21 cellular contexts compared by ENCODE assay signal in genomic region chr9:72615931-72616330, GRCh38.
"Had no signal": no experiment of that assay in that cellular context is flagged by ENCODE, and none has a peak within 500 bp of the region (broad histone marks: within the 10 kb centered on the region; RNA-seq: fewer than 3 reads in every experiment).

No MANE protein-coding gene starts in this region.

- H3K27ac ChIP-seq: coronary artery, esophagus squamous epithelium, lower lobe of right lung, ovary, sigmoid colon, stomach, testis, upper lobe of right lung had no signal

- H3K4me3 Mint-ChIP-seq: activated B cell treated with CpG ODN at 0.5 μM for 24 hours; activated CD8-positive, alpha-beta T cell treated with anti-CD3 and anti-CD28 coated beads, Interleukin-2, amount 10 ng/mL, durations not matched to agents 7 days and 5 days; activated naive CD4-positive, alpha-beta T cell treated with anti-CD3 and anti-CD28 coated beads, Interleukin-2, amount 50 U/mL, for 24 hours; mesothelial cell of epicardium; neural crest cell; T-helper 17 cell had no signal

- H3K4me1 ChIP-seq: esophagus squamous epithelium, lower lobe of right lung, sigmoid colon, stomach, testis, upper lobe of right lung had no signal

- ATAC-seq: activated CD8-positive, alpha-beta T cell treated with anti-CD3 and anti-CD28 coated beads, Interleukin-2, amount 10 ng/mL, durations not matched to agents 7 days and 5 days; lower lobe of right lung; T-helper 17 cell; upper lobe of right lung had no signal

- H3K27ac Mint-ChIP-seq: activated B cell treated with CpG ODN at 0.5 μM for 24 hours; activated CD8-positive, alpha-beta T cell treated with anti-CD3 and anti-CD28 coated beads, Interleukin-2, amount 10 ng/mL, durations not matched to agents 7 days and 5 days; activated naive CD4-positive, alpha-beta T cell treated with anti-CD3 and anti-CD28 coated beads, Interleukin-2, amount 50 U/mL, for 24 hours; mesothelial cell of epicardium; T-helper 17 cell had no signal

- H3K9me3 Mint-ChIP-seq: activated B cell treated with CpG ODN at 0.5 μM for 24 hours; activated naive CD4-positive, alpha-beta T cell treated with anti-CD3 and anti-CD28 coated beads, Interleukin-2, amount 50 U/mL, for 24 hours; mesothelial cell of epicardium had no signal

- H3K4me1 Mint-ChIP-seq: activated B cell treated with CpG ODN at 0.5 μM for 24 hours; activated naive CD4-positive, alpha-beta T cell treated with anti-CD3 and anti-CD28 coated beads, Interleukin-2, amount 50 U/mL, for 24 hours; mesothelial cell of epicardium; T-helper 17 cell had no signal

- H3K36me3 ChIP-seq: esophagus squamous epithelium, lower lobe of right lung, ovary, sigmoid colon, stomach, upper lobe of right lung had no signal

- DNase-seq: activated B cell treated with CpG ODN at 0.5 μM for 24 hours; activated CD4-positive, alpha-beta T cell treated with anti-CD3 and anti-CD28 coated beads for 48 hours; activated CD8-positive, alpha-beta memory T cell treated with anti-CD3 and anti-CD28 coated beads, Interleukin-2, amount 50 U/mL, for 4 hours; activated CD8-positive, alpha-beta T cell treated with anti-CD3 and anti-CD28 coated beads, Interleukin-2, amount 10 ng/mL, durations not matched to agents 7 days and 5 days; activated effector memory CD4-positive, alpha-beta T cell treated with anti-CD3 and anti-CD28 coated beads, Interleukin-2, amount 50 U/mL, for 16 hours; activated T-cell treated with anti-CD3 and anti-CD28 coated beads, Interleukin-2, amount 50 U/mL, for 48 hours; central memory CD4-positive, alpha-beta T cell; esophagus squamous epithelium; left colon; lower lobe of right lung; ovary; sigmoid colon; stimulated activated CD4-positive, alpha-beta T cell treated with anti-CD3 and anti-CD28 coated beads, Interleukin-1b, Interleukin-23, amount 100 ng/mL, for 48 hours; stomach; T-helper 17 cell; testis; upper lobe of right lung had no signal

- H3K27me3 ChIP-seq: esophagus squamous epithelium, ovary, sigmoid colon, stomach, testis, upper lobe of right lung had no signal

- H3K27me3 Mint-ChIP-seq: activated B cell treated with CpG ODN at 0.5 μM for 24 hours; activated naive CD4-positive, alpha-beta T cell treated with anti-CD3 and anti-CD28 coated beads, Interleukin-2, amount 50 U/mL, for 24 hours; T-helper 17 cell had no signal

- H3K4me3 ChIP-seq: coronary artery, esophagus squamous epithelium, lower lobe of right lung, ovary, sigmoid colon, stomach, testis, upper lobe of right lung had no signal

- H3K9me3 ChIP-seq: esophagus squamous epithelium, lower lobe of right lung, ovary, sigmoid colon, stomach, testis, upper lobe of right lung had no signal

- H3K36me3 Mint-ChIP-seq: activated naive CD4-positive, alpha-beta T cell treated with anti-CD3 and anti-CD28 coated beads, Interleukin-2, amount 50 U/mL, for 24 hours; mesothelial cell of epicardium had no signal
